6 cellular contexts compared by ENCODE assay signal in genomic region chr1:145995964-145996432, GRCh38. TPM values are rescaled to one million over a fixed set of nuclear protein-coding genes. Genes with fewer than 3 reads are reported as not detected.
A peak's percentile ranks its signal among the peaks of the same experiment; 100 is the strongest.
DNase-seq lines count a peak whose midpoint lies in the region; ATAC-seq, FAIRE-seq and TF ChIP-seq lines count a peak whose summit lies in the region.

No MANE protein-coding gene starts in this region.

- WGBS in transverse colon (ENCODE audit: low coverage in 1 of 2), 2 donors = 3 to 5% methylated on average over 12 to 13 of the region's 13 CpGs

- H3K4me1 ChIP-seq in OCI-LY7 (ENCODE audit: insufficient read depth, low read length, poor library complexity, severe bottlenecking) = peaks cover 50% of the 10 kb centered on the region
- H3K4me1 ChIP-seq in transverse colon = peaks cover 9 to 58% (median 54%) of the 10 kb centered on the region in 4 donors

- DNase-seq in AG04449 (ENCODE audit: low read depth, low spot score) (no peak), OCI-LY7 (ENCODE audit: low spot score) (no peak), fibroblast of villous mesenchyme (ENCODE audit: low read depth) (no peak), transverse colon (no peak), HTR-8/SVneo (ENCODE audit: insufficient read length, low spot score) (no peak)

- no peak for TF ChIP-seq EP300 in transverse colon (IDR thresholded peaks at IDR 0.05; ENCODE audit: low read depth)

- no peaks in the 10 kb centered on the region for H3K27me3 ChIP-seq in transverse colon

- H4K20me1 ChIP-seq in OCI-LY7 (ENCODE audit: insufficient read depth, low read length) = no peaks in the 10 kb centered on the region

- intact Hi-C loops in OCI-LY7 (cut with micrococcal nuclease; ENCODE audit: unreplicated experiment) = loop anchor here (1.0 to 5.0 kb wide), 4 partner anchors 11 to 69 kb away; partner anchors contain the start of gene RBM8A
- intact Hi-C loops in transverse colon (cut with DNase I; ENCODE audit: low total_unique reads) = no loop called here

- H3K4me3 ChIP-seq in AG04449 (ENCODE audit: low read depth, low read length) = peak overlapping the region; percentile 90
- peak overlapping the region; percentile 81 for H3K4me3 ChIP-seq in OCI-LY7 (ENCODE audit: low read depth, low read length, poor library complexity, severe bottlenecking)
- H3K4me3 ChIP-seq in fibroblast of villous mesenchyme (ENCODE audit: low read depth, low read length) = peak overlapping the region; percentile 99
- peak overlapping the region; percentile 34 to 92 (median 74) for H3K4me3 ChIP-seq in transverse colon

- H3K27ac ChIP-seq in OCI-LY7 (ENCODE audit: low read depth, low read length, poor library complexity, severe bottlenecking) = peak overlapping the region; percentile 81
- H3K27ac ChIP-seq in transverse colon = peak overlapping the region; percentile 96 to 99 (median 98)

- H2AFZ ChIP-seq in OCI-LY7 (ENCODE audit: low read length) = peak overlapping the region; percentile 67; the same call in 1 of the 2 replicates

- H3K9me3 ChIP-seq in OCI-LY7 (ENCODE audit: low read length) (no peaks in the 10 kb centered on the region), transverse colon (no peaks in the 10 kb centered on the region)

- TSS peak; percentile 76 for BruUV-seq in OCI-LY7 (replicated peaks; lab: Mats Ljungman, UMichigan)

- TF ChIP-seq CTCF in AG04449 (IDR thresholded peaks at IDR 0.05; ENCODE audit: insufficient read depth, low read length, missing control alignments) (no peak), OCI-LY7 (conservative IDR thresholded peaks at IDR 0.05; ENCODE audit: low read length) (no peak), fibroblast of villous mesenchyme (IDR thresholded peaks at IDR 0.05; ENCODE audit: insufficient read depth, low read depth, low read length) (no peak), transverse colon (IDR thresholded peaks at IDR 0.05) (no peak)

- CTCF ChIA-PET in AG04449 (lab: Yijun Ruan, JAX) (interaction anchor here (1.0 to 24.4 kb wide), 5 partner anchors 9 to 31 kb away, joined by 3 to 787 read pairs (median 6); partner anchors contain the start of genes ANKRD34A, HJV and POLR3GL), OCI-LY7 (lab: Charles Lee; ENCODE audit: unreplicated experiment) (interaction anchor here (2.6 kb wide), 1 partner anchor 17 kb away, joined by 10 read pairs; no protein-coding TSS in a partner anchor)

- POLR2A ChIA-PET in AG04449 (lab: Yijun Ruan, JAX) (interaction anchor here (0.6 to 1.2 kb wide), 5 partner anchors 10 to 103 kb away, joined by 3 to 6 read pairs (median 3); no protein-coding TSS in a partner anchor), OCI-LY7 (lab: Charles Lee) (interaction anchor here (0.6 to 8.3 kb wide), 9 partner anchors 10 to 69 kb away, joined by 3 to 67 read pairs (median 5); partner anchors contain the start of genes LIX1L and RBM8A)

- no peak for FAIRE-seq in HTR-8/SVneo (lab: Jason Lieb, UNC)

- H3K79me2 ChIP-seq in OCI-LY7 (ENCODE audit: insufficient read depth, low read depth, low read length) = peaks cover 32% of the 10 kb centered on the region; the same call in 1 of the 2 replicates

- H3K9me2 ChIP-seq in OCI-LY7 (ENCODE audit: insufficient read depth, low read length) = no peaks in the 10 kb centered on the region

- peaks cover 43% of the 10 kb centered on the region for H3K36me3 ChIP-seq in OCI-LY7 (ENCODE audit: insufficient read depth, low read length)
- H3K36me3 ChIP-seq in transverse colon = peaks cover 7 to 40% (median 20%) of the 10 kb centered on the region in 4 donors

- ATAC-seq in HG03460 (IDR thresholded peaks at IDR 0.05; ENCODE audit: unreplicated experiment) = no peak

- peak overlapping the region; percentile 97 for H3K4me2 ChIP-seq in OCI-LY7 (ENCODE audit: low read length)

- TF ChIP-seq POLR2A in transverse colon (IDR thresholded peaks at IDR 0.05) = no peak

- in situ Hi-C loops in transverse colon (cut with MboI; ENCODE audit: low pct_ligation_motif_present in 1 of 4, low pct_unique_long_range_greater_than_20kb in 1 of 4, low sequenced_read_pairs in 3 of 4) = no loop called here

RNA-seq across cellular contexts. Expression of gene TXNIP, which starts 0.4 kb away (rescaled TPM):
- 99.9 and 144 TPM in 2 replicates for total RNA-seq in OCI-LY7 (2014; rRNA removed; shearing (Covaris generic))
- total RNA-seq in OCI-LY7 (2022) = 50.3 and 76.8 TPM in 2 replicates
- 69.5 and 205 TPM in 2 replicates for total RNA-seq in fibroblast of villous mesenchyme
- total RNA-seq in transverse colon = 1,000 to 10,000 TPM in 2 of 4 donors, 100 to 1,000 TPM in 2; 296 to 2,602 (median 982) TPM

RNA-seq across cellular contexts. Expression of gene HJV, which starts 25.5 kb away (rescaled TPM):
- not detected in 2 replicates for total RNA-seq in OCI-LY7 (2014; rRNA removed; shearing (Covaris generic))
- total RNA-seq in OCI-LY7 (2022) (not detected in 2 replicates), fibroblast of villous mesenchyme (not detected in 2 replicates), transverse colon (under 1 TPM in 1 of 4 donors, not detected in 3; 0.27 TPM)

RNA-seq across cellular contexts. Expression of gene POLR3GL, which starts 31.5 kb away (rescaled TPM):
- 19.8 and 29.8 TPM in 2 replicates for total RNA-seq in OCI-LY7 (2014; rRNA removed; shearing (Covaris generic))
- total RNA-seq in OCI-LY7 (2022) = 27.3 and 30.7 TPM in 2 replicates
- 11.2 and 14.8 TPM in 2 replicates for total RNA-seq in fibroblast of villous mesenchyme
- total RNA-seq in transverse colon = 10 to 100 TPM in 3 of 4 donors, 1 to 10 TPM in 1; 1.2 to 23.7 (median 14.4) TPM

RNA-seq across cellular contexts. Expression of gene ANKRD34A, which starts 31.6 kb away (rescaled TPM):
- 0.62 and 1.9 TPM in 2 replicates for total RNA-seq in OCI-LY7 (2014; rRNA removed; shearing (Covaris generic))
- 4.5 and 4.8 TPM in 2 replicates for total RNA-seq in OCI-LY7 (2022)
- 1.3 and 1.6 TPM in 2 replicates for total RNA-seq in fibroblast of villous mesenchyme
- total RNA-seq in transverse colon = 1 to 10 TPM in 1 of 4 donors, under 1 TPM in 2, not detected in 1; 0.41 to 4.1 (median 0.64) TPM

RNA-seq across cellular contexts. Expression of gene LIX1L, which starts 38.2 kb away (rescaled TPM):
- 10.2 and 11.6 TPM in 2 replicates for total RNA-seq in OCI-LY7 (2014; rRNA removed; shearing (Covaris generic))
- total RNA-seq in OCI-LY7 (2022) = 26.3 and 31.8 TPM in 2 replicates
- total RNA-seq in fibroblast of villous mesenchyme = 31.6 and 40.2 TPM in 2 replicates
- 10 to 100 TPM in 2 of 4 donors, 1 to 10 TPM in 2; 7.2 to 12.5 (median 9.8) TPM for total RNA-seq in transverse colon
